8 cellular contexts compared by ENCODE assay signal in the genomic region with DNA sequence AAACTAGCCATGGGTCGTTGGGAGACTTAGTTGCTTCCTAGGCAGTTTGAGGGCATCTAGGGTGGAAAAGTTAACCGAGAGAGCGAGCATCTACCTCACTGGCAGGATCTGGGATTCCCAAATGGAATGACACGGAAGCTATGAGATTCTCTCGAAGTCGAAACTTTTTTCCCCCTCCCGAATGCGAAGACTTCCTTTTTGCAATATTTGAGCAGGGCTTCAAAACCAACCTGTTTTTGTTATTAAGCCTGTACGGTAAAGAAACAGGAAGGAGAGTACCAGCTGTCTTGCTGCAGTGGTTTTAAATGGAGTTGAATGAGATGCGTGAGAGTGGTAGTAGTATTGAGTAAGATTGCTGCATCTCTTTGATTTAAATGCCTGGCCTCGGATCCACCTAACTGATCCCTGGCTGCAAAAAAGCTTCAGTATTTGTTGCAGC. TPM values are rescaled to one million over a fixed set of nuclear protein-coding genes. Genes with fewer than 3 reads are reported as not detected.
DNase-seq lines count a peak whose midpoint lies in the region; ATAC-seq and TF ChIP-seq lines count a peak whose summit lies in the region.

No MANE protein-coding gene starts in this region.

- intact Hi-C loops in naive thymus-derived CD4-positive, alpha-beta T cell (cut with micrococcal nuclease), result loop anchor here (1.0 to 10.0 kb wide), 13 partner anchors 39 to 1775 kb away; a partner anchor contains a TSS
- intact Hi-C loops in posterior vena cava (cut with DNase I), result loop anchor here in 1 of 2 donors (10.0 kb wide), 1 partner anchor 112 kb away; no protein-coding TSS in a partner anchor

- H3K4me1 Mint-ChIP-seq in T-helper 1 cell treated with Interleukin-12 subunit alpha and Interleukin-12 subunit beta and Interleukin-4 antibody, amounts not matched to agents 30 μg/mL and 1 μg/mL, for 36 hours (ENCODE audit: low read depth), result peaks cover 41% of the 10 kb centered on the region
- peaks cover 33 to 60% (median 52%) of the 10 kb centered on the region in 7 donors for H3K4me1 Mint-ChIP-seq in naive thymus-derived CD4-positive, alpha-beta T cell

- peak; percentile 26 for ATAC-seq in esophagus mucosa
- peak; percentile 59 for ATAC-seq in naive thymus-derived CD4-positive, alpha-beta T cell
- ATAC-seq in GM18861 (IDR thresholded peaks at IDR 0.05; ENCODE audit: unreplicated experiment), result no peak
- no peak for ATAC-seq in GM18505 (IDR thresholded peaks at IDR 0.05; ENCODE audit: unreplicated experiment)

- peak; percentile 15 for DNase-seq in Daoy (ENCODE audit: low read depth)
- DNase-seq in KG1 (lab: John Stamatoyannopoulos, UW), result peak; percentile 42
- peak in 7 of 9 donors; percentile 56 to 72 (median 64) for DNase-seq in naive thymus-derived CD4-positive, alpha-beta T cell
- no peak for DNase-seq in posterior vena cava (ENCODE audit: low spot score)

- H3K4me3 ChIP-seq in naive thymus-derived CD4-positive, alpha-beta T cell (ENCODE audit: low read length), result peak overlapping the region; percentile 86

- POLR2A ChIA-PET in naive thymus-derived CD4-positive, alpha-beta T cell (lab: Charles Lee), result interaction anchor here (1.1 to 3.8 kb wide), 10 partner anchors 11 to 153 kb away, joined by 3 to 39 read pairs (median 6); a partner anchor contains a TSS

- peak overlapping the region; percentile 87 for H3K27ac Mint-ChIP-seq in T-helper 1 cell treated with Interleukin-12 subunit alpha and Interleukin-12 subunit beta and Interleukin-4 antibody, amounts not matched to agents 30 μg/mL and 1 μg/mL, for 36 hours
- peak overlapping the region; percentile 78 to 98 (median 93) for H3K27ac Mint-ChIP-seq in naive thymus-derived CD4-positive, alpha-beta T cell

- peaks cover 17% of the 10 kb centered on the region for H3K36me3 Mint-ChIP-seq in T-helper 1 cell treated with Interleukin-12 subunit alpha and Interleukin-12 subunit beta and Interleukin-4 antibody, amounts not matched to agents 30 μg/mL and 1 μg/mL, for 36 hours (ENCODE audit: low read depth)
- H3K36me3 Mint-ChIP-seq in naive thymus-derived CD4-positive, alpha-beta T cell, result peaks cover 0 to 12% (median 0%) of the 10 kb centered on the region in 5 donors

- H3K9me3 Mint-ChIP-seq in T-helper 1 cell treated with Interleukin-12 subunit alpha and Interleukin-12 subunit beta and Interleukin-4 antibody, amounts not matched to agents 30 μg/mL and 1 μg/mL, for 36 hours, result no peaks in the 10 kb centered on the region
- peaks cover 0 to 2% (median 0%) of the 10 kb centered on the region in 11 donors for H3K9me3 Mint-ChIP-seq in naive thymus-derived CD4-positive, alpha-beta T cell

- H3K4me1 ChIP-seq in naive thymus-derived CD4-positive, alpha-beta T cell (ENCODE audit: control insufficient read depth in 2 of 2, insufficient read depth in 2 of 2, low read length in 2 of 2), result peaks cover 31 to 38% of the 10 kb centered on the region in 2 donors

- peak overlapping the region; percentile 99 for H3K4me3 Mint-ChIP-seq in T-helper 1 cell treated with Interleukin-12 subunit alpha and Interleukin-12 subunit beta and Interleukin-4 antibody, amounts not matched to agents 30 μg/mL and 1 μg/mL, for 36 hours
- H3K4me3 Mint-ChIP-seq in naive thymus-derived CD4-positive, alpha-beta T cell, result peak overlapping the region; percentile 80 to 99 (median 97)

- no peak for TF ChIP-seq POLR2A in GM18505 (IDR thresholded peaks at IDR 0.05; ENCODE audit: borderline replicate concordance, extremely low read depth, insufficient read depth, insufficient read length)

- H3K27me3 ChIP-seq in naive thymus-derived CD4-positive, alpha-beta T cell (ENCODE audit: control insufficient read depth in 2 of 2, insufficient read depth in 2 of 2, low read length in 2 of 2), result no peaks in the 10 kb centered on the region

- CTCF ChIA-PET in naive thymus-derived CD4-positive, alpha-beta T cell (lab: Charles Lee), result interaction anchor here (0.7 to 1.2 kb wide), 4 partner anchors 56 to 221 kb away, joined by 3 to 4 read pairs (median 4); no protein-coding TSS in a partner anchor

- H3K9me3 ChIP-seq in naive thymus-derived CD4-positive, alpha-beta T cell (ENCODE audit: control insufficient read depth in 2 of 3, low read length in 3 of 3), result no peaks in the 10 kb centered on the region

- H3K36me3 ChIP-seq in naive thymus-derived CD4-positive, alpha-beta T cell (ENCODE audit: control insufficient read depth in 2 of 3, insufficient read depth in 3 of 3, low read length in 3 of 3), result peaks cover 0 to 8% (median 0%) of the 10 kb centered on the region in 3 experiments

- peak overlapping the region; percentile 80 for H3K27ac ChIP-seq in naive thymus-derived CD4-positive, alpha-beta T cell (ENCODE audit: low read depth, low read length)

- no peaks in the 10 kb centered on the region for H3K27me3 Mint-ChIP-seq in T-helper 1 cell treated with Interleukin-12 subunit alpha and Interleukin-12 subunit beta and Interleukin-4 antibody, amounts not matched to agents 30 μg/mL and 1 μg/mL, for 36 hours (ENCODE audit: low read depth)
- H3K27me3 Mint-ChIP-seq in naive thymus-derived CD4-positive, alpha-beta T cell, result peaks cover 0 to 2% (median 0%) of the 10 kb centered on the region in 5 donors

RNA-seq across cellular contexts. Expression of a gene that starts 1.1 kb away (rescaled TPM):
- 13.4 and 13.7 TPM in 2 replicates for total RNA-seq in Daoy (2014; rRNA removed; shearing (Covaris generic))
- total RNA-seq in esophagus mucosa, result 29.1 TPM
- total RNA-seq in naive thymus-derived CD4-positive, alpha-beta T cell, result 100 to 1,000 TPM in 1 of 5 experiments, 10 to 100 TPM in 4; 75.0 to 115 (median 89.2) TPM
- 10 to 100 TPM; 20.3 to 28.4 TPM for polyA plus RNA-seq in naive thymus-derived CD4-positive, alpha-beta T cell
- total RNA-seq in posterior vena cava, result 10 to 100 TPM; 39.0 to 46.6 TPM

Comparison
In these comparisons a context has a peak if more than half of its experiments do, and no peak if none do; other contexts are left out.
1. ATAC-seq: peak in esophagus mucosa (single experiment) and naive thymus-derived CD4-positive, alpha-beta T cell (single experiment); none in GM18861 (single experiment) and GM18505 (single experiment).